In genomic region chr18:13610517-13610916, GRCh38 we compare ENCODE assay signal across 12 cellular contexts.
A peak's percentile ranks its signal among the peaks of the same experiment; 100 is the strongest.
DNase-seq lines count a peak whose midpoint lies in the region; ATAC-seq and TF ChIP-seq lines count a peak whose summit lies in the region.
"Had no signal": no experiment of that assay in that cellular context is flagged by ENCODE, and none has a peak within 500 bp of the region (broad histone marks: within the 10 kb centered on the region; RNA-seq: fewer than 3 reads in every experiment).

No MANE protein-coding gene starts in this region.

- H3K9ac ChIP-seq in mucosa of stomach (ENCODE audit: low read length), result peak overlapping the region; percentile 8

- no peaks in the 10 kb centered on the region for H3K9me3 Mint-ChIP-seq in activated naive CD4-positive, alpha-beta T cell treated with anti-CD3 and anti-CD28 coated beads, Interleukin-2, amount 50 U/mL, for 24 hours
- no peaks in the 10 kb centered on the region for H3K9me3 Mint-ChIP-seq in activated T-helper 17 cell treated with anti-CD3 and anti-CD28 coated beads, Interleukin-2, amount 50 U/mL, for 72 hours
- H3K9me3 Mint-ChIP-seq in glutamatergic neuron (ENCODE audit: unreplicated experiment), result no peaks in the 10 kb centered on the region
- H3K9me3 Mint-ChIP-seq in immature natural killer cell, result no peaks in the 10 kb centered on the region

- H3K4me1 ChIP-seq in mucosa of stomach (ENCODE audit: control insufficient read depth, insufficient read depth, low read length) (peaks cover 4% of the 10 kb centered on the region), upper lobe of right lung (peaks cover 24% of the 10 kb centered on the region)

- H3K36me3 ChIP-seq in mucosa of stomach (ENCODE audit: control insufficient read depth, insufficient read depth, low read length) (no peaks in the 10 kb centered on the region), upper lobe of right lung (no peaks in the 10 kb centered on the region)
- H3K36me3 ChIP-seq: ovary had no signal

- H3K9me3 ChIP-seq in mucosa of stomach (ENCODE audit: control insufficient read depth, low read length), result no peaks in the 10 kb centered on the region
- no peaks in the 10 kb centered on the region for H3K9me3 ChIP-seq in upper lobe of right lung
- H3K9me3 ChIP-seq: ovary had no signal

- DNase-seq in activated naive CD4-positive, alpha-beta T cell treated with anti-CD3 and anti-CD28 coated beads, Interleukin-2, amount 50 U/mL, for 16 hours, result no peak
- peak; percentile 52 for DNase-seq in upper lobe of right lung
- DNase-seq in glutamatergic neuron, result no peak
- no peak for DNase-seq in DMS114 treated with DMSO at 0.1 percent for 48 hours (lab: John Stamatoyannopoulos, UW; ENCODE audit: unreplicated experiment)
- DNase-seq in immature natural killer cell, result no peak
- DNase-seq: activated naive CD4-positive, alpha-beta T cell treated with anti-CD3 and anti-CD28 coated beads for 36 hours; NCI-H1694 had no signal

- H3K4me3 Mint-ChIP-seq in activated naive CD4-positive, alpha-beta T cell treated with anti-CD3 and anti-CD28 coated beads, Interleukin-2, amount 50 U/mL, for 24 hours, result peak overlapping the region; percentile 1
- H3K4me3 Mint-ChIP-seq in activated T-helper 17 cell treated with anti-CD3 and anti-CD28 coated beads, Interleukin-2, amount 50 U/mL, for 72 hours, result peak overlapping the region; percentile 79
- H3K4me3 Mint-ChIP-seq in glutamatergic neuron (ENCODE audit: unreplicated experiment) (no peak overlapping the region), immature natural killer cell (peak overlapping the region in 2 of 5 donors; percentile 83 to 85)
- H3K4me3 Mint-ChIP-seq: activated naive CD4-positive, alpha-beta T cell treated with anti-CD3 and anti-CD28 coated beads for 36 hours had no signal

- intact Hi-C loops in upper lobe of right lung (cut with DNase I), result no loop called here

- no peaks in the 10 kb centered on the region for H3K36me3 Mint-ChIP-seq in activated naive CD4-positive, alpha-beta T cell treated with anti-CD3 and anti-CD28 coated beads, Interleukin-2, amount 50 U/mL, for 24 hours
- no peaks in the 10 kb centered on the region for H3K36me3 Mint-ChIP-seq in activated T-helper 17 cell treated with anti-CD3 and anti-CD28 coated beads, Interleukin-2, amount 50 U/mL, for 72 hours (ENCODE audit: low read depth)
- H3K36me3 Mint-ChIP-seq in glutamatergic neuron (ENCODE audit: unreplicated experiment), result no peaks in the 10 kb centered on the region
- peaks cover 0 to 3% (median 0%) of the 10 kb centered on the region in 3 donors for H3K36me3 Mint-ChIP-seq in immature natural killer cell

- H3K4me3 ChIP-seq in mucosa of stomach (ENCODE audit: low read length) (no peak overlapping the region), upper lobe of right lung (peak overlapping the region; percentile 39)

- H3K27me3 ChIP-seq in mucosa of stomach (ENCODE audit: control insufficient read depth, insufficient read depth, low read length) (peaks cover 6% of the 10 kb centered on the region), upper lobe of right lung (no peaks in the 10 kb centered on the region)
- H3K27me3 ChIP-seq: ovary had no signal

- no peak for ATAC-seq in activated T-helper 17 cell treated with anti-CD3 and anti-CD28 coated beads, Interleukin-2, amount 50 U/mL, for 72 hours (replicated peaks)
- ATAC-seq in upper lobe of right lung, result no peak

- TF ChIP-seq CTCF in upper lobe of right lung (IDR thresholded peaks at IDR 0.05) (no peak), glutamatergic neuron (IDR thresholded peaks at IDR 0.05; ENCODE audit: partially characterized antibody, unreplicated experiment) (no peak)

- no peak overlapping the region for H3K27ac Mint-ChIP-seq in activated naive CD4-positive, alpha-beta T cell treated with anti-CD3 and anti-CD28 coated beads, Interleukin-2, amount 50 U/mL, for 24 hours
- H3K27ac Mint-ChIP-seq in activated T-helper 17 cell treated with anti-CD3 and anti-CD28 coated beads, Interleukin-2, amount 50 U/mL, for 72 hours, result peak overlapping the region; percentile 55
- H3K27ac Mint-ChIP-seq in glutamatergic neuron (ENCODE audit: unreplicated experiment) (no peak overlapping the region), immature natural killer cell (peak overlapping the region in 3 of 6 donors; percentile 68 to 89 (median 82))
- H3K27ac Mint-ChIP-seq: activated naive CD4-positive, alpha-beta T cell treated with anti-CD3 and anti-CD28 coated beads for 36 hours had no signal

- no peaks in the 10 kb centered on the region for H3K27me3 Mint-ChIP-seq in activated naive CD4-positive, alpha-beta T cell treated with anti-CD3 and anti-CD28 coated beads, Interleukin-2, amount 50 U/mL, for 24 hours
- H3K27me3 Mint-ChIP-seq in activated T-helper 17 cell treated with anti-CD3 and anti-CD28 coated beads, Interleukin-2, amount 50 U/mL, for 72 hours, result no peaks in the 10 kb centered on the region
- H3K27me3 Mint-ChIP-seq in glutamatergic neuron (ENCODE audit: unreplicated experiment) (peaks cover 2% of the 10 kb centered on the region), immature natural killer cell (ENCODE audit: low read depth in 3 of 3) (peaks cover 12 to 28% (median 24%) of the 10 kb centered on the region in 3 donors)

- H3K4me1 Mint-ChIP-seq in activated naive CD4-positive, alpha-beta T cell treated with anti-CD3 and anti-CD28 coated beads, Interleukin-2, amount 50 U/mL, for 24 hours, result peaks cover 61% of the 10 kb centered on the region
- H3K4me1 Mint-ChIP-seq in activated T-helper 17 cell treated with anti-CD3 and anti-CD28 coated beads, Interleukin-2, amount 50 U/mL, for 72 hours, result peaks cover 59% of the 10 kb centered on the region
- H3K4me1 Mint-ChIP-seq in glutamatergic neuron (ENCODE audit: low read depth, unreplicated experiment) (peaks cover 8% of the 10 kb centered on the region), immature natural killer cell (peaks cover 65 to 69% of the 10 kb centered on the region in 2 donors)

- peak overlapping the region; percentile 53 for H3K27ac ChIP-seq in upper lobe of right lung
- H3K27ac ChIP-seq: ovary, SK-N-MC had no signal
